8 cellular contexts compared by ENCODE assay signal in the genomic region with DNA sequence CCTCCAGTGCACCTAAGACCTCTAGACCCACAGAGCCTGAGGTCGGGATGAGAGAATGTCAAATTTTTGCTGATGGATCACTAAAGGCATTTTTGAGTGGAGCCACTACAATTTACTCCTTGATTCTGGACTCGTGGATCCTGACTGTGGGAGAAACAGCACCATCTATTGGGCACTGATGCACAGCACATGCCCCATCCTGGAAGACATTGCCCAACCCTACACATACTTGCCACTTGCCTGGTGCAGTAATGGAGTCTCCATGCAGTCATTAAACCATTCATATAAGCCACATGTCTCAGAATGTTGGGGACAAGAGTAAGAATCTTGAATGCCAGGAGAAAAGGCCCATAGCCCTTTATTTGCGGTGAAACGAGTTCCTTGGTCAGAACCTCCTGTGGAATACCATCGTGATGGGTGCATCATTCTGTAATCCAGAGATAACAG.
DNase-seq lines count a peak whose midpoint lies in the region; ATAC-seq lines count a peak whose summit lies in the region.

No MANE protein-coding gene starts in this region.

- H3K36me3 Mint-ChIP-seq in activated CD4-positive, alpha-beta T cell treated with anti-CD3 and anti-CD28 coated beads, Interleukin-2, amount 10 ng/mL, durations not matched to agents 24 days and 14 days (ENCODE audit: low read depth) = no peaks in the 10 kb centered on the region
- H3K36me3 Mint-ChIP-seq in natural killer cell treated with Interleukin-12 subunit alpha and Interleukin-12 subunit beta and Interleukin-15 and Interleukin-18, amount 100 ng/mL, for 72 hours = no peaks in the 10 kb centered on the region

- no peaks in the 10 kb centered on the region; the same call in 1 of the 2 replicates for H4K20me1 ChIP-seq in Karpas-422 (ENCODE audit: insufficient read depth, low read depth, low read length)

- intact Hi-C loops in activated CD4-positive, alpha-beta T cell treated with anti-CD3 and anti-CD28 coated beads, Interleukin-2, amount 10 ng/mL, durations not matched to agents 24 days and 14 days (cut with micrococcal nuclease) = loop anchor here (1.0 kb wide), 1 partner anchor 38 kb away; no protein-coding TSS in a partner anchor

- no peaks in the 10 kb centered on the region for H3K9me3 ChIP-seq in Karpas-422 (ENCODE audit: low read length)

- H3K4me2 ChIP-seq in Karpas-422 (ENCODE audit: low read depth, low read length, poor library complexity, severe bottlenecking) = peak overlapping the region; percentile 54

- no peak overlapping the region for H3K9ac ChIP-seq in Karpas-422 (ENCODE audit: low read length)

- no peaks in the 10 kb centered on the region for H3K9me2 ChIP-seq in Karpas-422 (replicated peaks; ENCODE audit: insufficient read depth, low read length)

- no peak overlapping the region for H3K27ac Mint-ChIP-seq in activated CD4-positive, alpha-beta T cell treated with anti-CD3 and anti-CD28 coated beads, Interleukin-2, amount 10 ng/mL, durations not matched to agents 24 days and 14 days
- H3K27ac Mint-ChIP-seq in natural killer cell treated with Interleukin-12 subunit alpha and Interleukin-12 subunit beta and Interleukin-15 and Interleukin-18, amount 100 ng/mL, for 72 hours = peak overlapping the region; percentile 47 to 61

- H3K79me2 ChIP-seq in Karpas-422 (ENCODE audit: low read length) = no peaks in the 10 kb centered on the region

- peaks cover 2% of the 10 kb centered on the region for H3K4me1 Mint-ChIP-seq in activated CD4-positive, alpha-beta T cell treated with anti-CD3 and anti-CD28 coated beads, Interleukin-2, amount 10 ng/mL, durations not matched to agents 24 days and 14 days
- peaks cover 27 to 38% of the 10 kb centered on the region in 2 donors for H3K4me1 Mint-ChIP-seq in natural killer cell treated with Interleukin-12 subunit alpha and Interleukin-12 subunit beta and Interleukin-15 and Interleukin-18, amount 100 ng/mL, for 72 hours (ENCODE audit: low read depth in 2 of 2)

- no peaks in the 10 kb centered on the region for H3K27me3 ChIP-seq in Karpas-422 (ENCODE audit: low read length)

- peak; percentile 1 for DNase-seq in NCI-H2196 (lab: John Stamatoyannopoulos, UW; ENCODE audit: unreplicated experiment)
- DNase-seq in NCI-H2196 treated with DMSO at 0.1 percent for 48 hours (lab: John Stamatoyannopoulos, UW; ENCODE audit: unreplicated experiment) = no peak
- peak; percentile 82 for DNase-seq in Karpas-422
- peak; percentile 78 for DNase-seq in activated CD4-positive, alpha-beta T cell treated with anti-CD3 and anti-CD28 coated beads, Interleukin-2, amount 10 ng/mL, durations not matched to agents 24 days and 14 days
- DNase-seq in fibroblast of gingiva (ENCODE audit: low read depth) = peak; percentile 64
- no peak for DNase-seq in natural killer cell treated with Interleukin-12 subunit alpha and Interleukin-12 subunit beta and Interleukin-15 and Interleukin-18, amount 100 ng/mL, for 72 hours (ENCODE audit: low spot score)

- no peaks in the 10 kb centered on the region for H3K9me3 Mint-ChIP-seq in activated CD4-positive, alpha-beta T cell treated with anti-CD3 and anti-CD28 coated beads, Interleukin-2, amount 10 ng/mL, durations not matched to agents 24 days and 14 days
- no peaks in the 10 kb centered on the region for H3K9me3 Mint-ChIP-seq in natural killer cell treated with Interleukin-12 subunit alpha and Interleukin-12 subunit beta and Interleukin-15 and Interleukin-18, amount 100 ng/mL, for 72 hours

- no peak overlapping the region for H3K4me3 Mint-ChIP-seq in activated CD4-positive, alpha-beta T cell treated with anti-CD3 and anti-CD28 coated beads, Interleukin-2, amount 10 ng/mL, durations not matched to agents 24 days and 14 days
- peak overlapping the region; percentile 40 for H3K4me3 Mint-ChIP-seq in natural killer cell treated with Interleukin-12 subunit alpha and Interleukin-12 subunit beta and Interleukin-15 and Interleukin-18, amount 100 ng/mL, for 72 hours

- H3K4me3 ChIP-seq in Karpas-422 (ENCODE audit: low read length) = no peak overlapping the region

- no peak overlapping the region for H2AFZ ChIP-seq in Karpas-422 (ENCODE audit: low read length)

- peak; percentile 62 to 80 for ATAC-seq in natural killer cell treated with Interleukin-12 subunit alpha and Interleukin-12 subunit beta and Interleukin-15 and Interleukin-18, amount 100 ng/mL, for 72 hours
- ATAC-seq in GM18519 (IDR thresholded peaks at IDR 0.05; ENCODE audit: low FRiP score, unreplicated experiment) (no peak), HG02884 (IDR thresholded peaks at IDR 0.05; ENCODE audit: unreplicated experiment) (no peak)

- no peak overlapping the region for H3K27ac ChIP-seq in Karpas-422 (ENCODE audit: low read length)

- H3K27me3 Mint-ChIP-seq in activated CD4-positive, alpha-beta T cell treated with anti-CD3 and anti-CD28 coated beads, Interleukin-2, amount 10 ng/mL, durations not matched to agents 24 days and 14 days = peaks cover 3% of the 10 kb centered on the region
- no peaks in the 10 kb centered on the region for H3K27me3 Mint-ChIP-seq in natural killer cell treated with Interleukin-12 subunit alpha and Interleukin-12 subunit beta and Interleukin-15 and Interleukin-18, amount 100 ng/mL, for 72 hours

- no peaks in the 10 kb centered on the region for H3K36me3 ChIP-seq in Karpas-422 (ENCODE audit: insufficient read depth, low read length)

- H3K4me1 ChIP-seq in Karpas-422 (ENCODE audit: low read length) = peaks cover 32% of the 10 kb centered on the region

Comparison
In these comparisons a context has a peak if more than half of its experiments do, and no peak if none do; other contexts are left out.
1. DNase-seq: peak in NCI-H2196 (single experiment), Karpas-422 (single experiment), activated CD4-positive, alpha-beta T cell treated with anti-CD3 and anti-CD28 coated beads, Interleukin-2, amount 10 ng/mL, durations not matched to agents 24 days and 14 days (single experiment) and fibroblast of gingiva (single experiment); none in NCI-H2196 treated with DMSO at 0.1 percent for 48 hours (single experiment) and natural killer cell treated with Interleukin-12 subunit alpha and Interleukin-12 subunit beta and Interleukin-15 and Interleukin-18, amount 100 ng/mL, for 72 hours (single experiment).
2. ATAC-seq: peak in natural killer cell treated with Interleukin-12 subunit alpha and Interleukin-12 subunit beta and Interleukin-15 and Interleukin-18, amount 100 ng/mL, for 72 hours (2 of 2); none in GM18519 (single experiment) and HG02884 (single experiment).